ENCODE assay signal across 12 cellular contexts in the genomic region with DNA sequence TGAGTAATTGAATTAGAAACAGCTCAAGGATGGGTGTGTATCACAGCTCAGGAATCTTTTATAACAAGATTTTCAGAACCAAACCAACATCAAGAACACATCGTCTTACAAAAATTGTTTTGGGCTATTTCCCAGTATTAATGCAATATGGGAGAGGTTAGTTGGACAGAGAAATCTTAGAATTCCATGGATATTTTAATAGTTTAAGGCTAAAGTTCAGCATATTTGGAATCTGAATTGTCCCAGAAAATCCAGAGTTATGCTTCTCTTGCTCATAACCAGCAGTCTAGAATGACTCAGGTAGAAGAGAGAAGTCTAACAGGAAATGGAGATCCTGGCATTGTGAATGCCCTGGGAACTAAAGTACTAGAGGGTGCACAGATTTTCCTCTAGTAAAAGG.
DNase-seq lines count a peak whose midpoint lies in the region; ATAC-seq and TF ChIP-seq lines count a peak whose summit lies in the region.
"Had no signal": no experiment of that assay in that cellular context is flagged by ENCODE, and none has a peak within 500 bp of the region (broad histone marks: within the 10 kb centered on the region; RNA-seq: fewer than 3 reads in every experiment).

No MANE protein-coding gene starts in this region.

- H3K27ac ChIP-seq in esophagus squamous epithelium: peak overlapping the region in 3 of 4 donors; percentile 57 to 79 (median 62)
- no peak overlapping the region for H3K27ac ChIP-seq in trophoblast cell (ENCODE audit: low read depth, low read length)
- H3K27ac ChIP-seq in CD8-positive, alpha-beta T cell (ENCODE audit: low read depth, low read length): no peak overlapping the region
- H3K27ac ChIP-seq: parathyroid adenoma had no signal

- intact Hi-C loops in esophagus squamous epithelium (cut with DNase I): no loop called here
- intact Hi-C loops in CD8-positive, alpha-beta T cell (cut with DNase I, micrococcal nuclease): no loop called here

- no peak overlapping the region for H4K91ac ChIP-seq in trophoblast cell (ENCODE audit: low read depth, low read length)

- no peak overlapping the region for H4K12ac ChIP-seq in trophoblast cell (ENCODE audit: low read depth, low read length)

- no peaks in the 10 kb centered on the region for H3K9me3 ChIP-seq in esophagus squamous epithelium
- H3K9me3 ChIP-seq in trophoblast cell (ENCODE audit: insufficient read depth, low read depth, low read length): no peaks in the 10 kb centered on the region
- no peaks in the 10 kb centered on the region for H3K9me3 ChIP-seq in CD8-positive, alpha-beta T cell (ENCODE audit: low read length)
- H3K9me3 ChIP-seq: thoracic aorta had no signal

- no peak overlapping the region for H3K14ac ChIP-seq in trophoblast cell (ENCODE audit: low read length)

- H3K79me1 ChIP-seq in trophoblast cell (ENCODE audit: low read length): no peaks in the 10 kb centered on the region

- no peak for ATAC-seq in GM19023 (IDR thresholded peaks at IDR 0.05; ENCODE audit: unreplicated experiment)
- ATAC-seq in CD8-positive, alpha-beta T cell: no peak
- no peak for ATAC-seq in T-cell (replicated peaks in 1 of 4)

- H3K4me3 Mint-ChIP-seq in CD8-positive, alpha-beta T cell: no peak overlapping the region
- H3K4me3 Mint-ChIP-seq in T-cell: no peak overlapping the region

- peaks cover 16% of the 10 kb centered on the region for H3K27me3 Mint-ChIP-seq in CD8-positive, alpha-beta T cell (ENCODE audit: low read depth)
- H3K27me3 Mint-ChIP-seq in T-cell: peaks cover 10 to 22% of the 10 kb centered on the region in 2 donors

- no peak overlapping the region for H2BK5ac ChIP-seq in trophoblast cell (ENCODE audit: low read depth, low read length, poor library complexity)

- no peak overlapping the region for H3K4me2 ChIP-seq in trophoblast cell (ENCODE audit: low read length)

- no peak overlapping the region for H3K23ac ChIP-seq in trophoblast cell (ENCODE audit: low read length)

- no peak overlapping the region for H2AK5ac ChIP-seq in trophoblast cell (ENCODE audit: low read length)

- no peak overlapping the region for H4K8ac ChIP-seq in trophoblast cell (ENCODE audit: low read depth, low read length)

- H3K4me1 Mint-ChIP-seq in CD8-positive, alpha-beta T cell (ENCODE audit: low read depth): no peaks in the 10 kb centered on the region
- H3K4me1 Mint-ChIP-seq in T-cell: no peaks in the 10 kb centered on the region

- H3K4ac ChIP-seq in trophoblast cell (ENCODE audit: low read depth, low read length): no peak overlapping the region

- no peaks in the 10 kb centered on the region for H3K36me3 ChIP-seq in BJ (ENCODE audit: control insufficient read depth, insufficient read depth, low read length)
- no peaks in the 10 kb centered on the region for H3K36me3 ChIP-seq in esophagus squamous epithelium
- no peaks in the 10 kb centered on the region for H3K36me3 ChIP-seq in trophoblast cell (ENCODE audit: control insufficient read depth in 1 of 2, insufficient read depth in 2 of 2, low read length in 2 of 2)
- H3K36me3 ChIP-seq in CD8-positive, alpha-beta T cell (ENCODE audit: insufficient read depth, low read length): no peaks in the 10 kb centered on the region
- H3K36me3 ChIP-seq: thoracic aorta had no signal

- H2BK120ac ChIP-seq in trophoblast cell (ENCODE audit: insufficient read depth, low read length, poor library complexity): no peak overlapping the region

- TF ChIP-seq POLR2A in esophagus squamous epithelium (IDR thresholded peaks at IDR 0.05): no peak

- DNase-seq in BJ (ENCODE audit: low read depth) (peak; percentile 95), NCI-H226 (peak; percentile 24), esophagus squamous epithelium (lab: John Stamatoyannopoulos, UW) (no peak), trophoblast cell (peak; percentile 35 to 88), T-cell (no peak)
- DNase-seq in effector CD4-positive, alpha-beta T cell: no peak
- no peak for DNase-seq in CD8-positive, alpha-beta T cell
- DNase-seq: activated CD4-positive, alpha-beta T cell treated with anti-CD3 and anti-CD28 coated beads for 4 hours; T-helper 9 cell had no signal

- no peak overlapping the region for H2AFZ ChIP-seq in trophoblast cell (ENCODE audit: insufficient read depth, low read length, poor library complexity)
- H2AFZ ChIP-seq: parathyroid adenoma had no signal

- H3K9me3 Mint-ChIP-seq in CD8-positive, alpha-beta T cell: no peaks in the 10 kb centered on the region
- peaks cover 0 to 3% (median 0%) of the 10 kb centered on the region in 3 donors for H3K9me3 Mint-ChIP-seq in T-cell

- H3K79me2 ChIP-seq in trophoblast cell (ENCODE audit: control insufficient read depth, insufficient read depth, low read length, poor library complexity): no peaks in the 10 kb centered on the region
- H3K79me2 ChIP-seq: parathyroid adenoma had no signal

- H3K36me3 Mint-ChIP-seq in CD8-positive, alpha-beta T cell: no peaks in the 10 kb centered on the region
- no peaks in the 10 kb centered on the region for H3K36me3 Mint-ChIP-seq in T-cell

- no peak overlapping the region for H3K4me3 ChIP-seq in BJ (ENCODE audit: low read depth, low read length)
- H3K4me3 ChIP-seq in esophagus squamous epithelium: no peak overlapping the region
- no peak overlapping the region for H3K4me3 ChIP-seq in trophoblast cell (ENCODE audit: low read depth, low read length)
- H3K4me3 ChIP-seq in CD8-positive, alpha-beta T cell (ENCODE audit: low read depth, low read length): no peak overlapping the region
- H3K4me3 ChIP-seq: thoracic aorta had no signal

- 23 to 41% methylated on average over 1 of the region's 1 CpG for WGBS in esophagus squamous epithelium, 2 donors
- no CpG with 5 or more reads among the region's 1 CpG for WGBS in trophoblast cell (ENCODE audit: extremely low coverage, insufficient coverage, insufficient read length)

- H3K4me1 ChIP-seq in esophagus squamous epithelium (peaks cover 3 to 49% (median 6%) of the 10 kb centered on the region in 3 donors), trophoblast cell (ENCODE audit: control insufficient read depth in 1 of 2, insufficient read depth in 2 of 2, low read length in 2 of 2) (peaks cover 0 to 2% of the 10 kb centered on the region in 2 experiments)
- no peaks in the 10 kb centered on the region for H3K4me1 ChIP-seq in CD8-positive, alpha-beta T cell (ENCODE audit: insufficient read depth, low read length)

- H3K18ac ChIP-seq in trophoblast cell (ENCODE audit: low read length): no peak overlapping the region

- no peak for TF ChIP-seq CTCF in BJ (IDR thresholded peaks at IDR 0.05; ENCODE audit: insufficient read depth, low read depth, low read length)
- TF ChIP-seq CTCF in esophagus squamous epithelium (IDR thresholded peaks at IDR 0.05): no peak
- no peak for TF ChIP-seq CTCF in CD8-positive, alpha-beta T cell (IDR thresholded peaks at IDR 0.05)

- H3K9ac ChIP-seq in trophoblast cell (ENCODE audit: low read length): no peak overlapping the region
- H3K9ac ChIP-seq: parathyroid adenoma had no signal

- CTCF ChIA-PET in BJ (lab: Yijun Ruan, JAX): interaction anchor here (0.7 to 5.1 kb wide), 8 partner anchors 13 to 621 kb away, joined by 3 to 18 read pairs (median 4); no protein-coding TSS in a partner anchor
- CTCF ChIA-PET in CD8-positive, alpha-beta T cell (lab: Charles Lee): interaction anchor here (0.7 to 2.8 kb wide), 2 partner anchors 13 to 271 kb away, joined by 3 to 12 read pairs; no protein-coding TSS in a partner anchor
- CTCF ChIA-PET in T-cell (lab: Charles Lee): no interaction called here

- no peaks in the 10 kb centered on the region for H3K27me3 ChIP-seq in BJ (ENCODE audit: control insufficient read depth, insufficient read depth, low read length)
- no peaks in the 10 kb centered on the region for H3K27me3 ChIP-seq in esophagus squamous epithelium
- no peaks in the 10 kb centered on the region for H3K27me3 ChIP-seq in trophoblast cell (ENCODE audit: insufficient read depth, low read length)
- no peaks in the 10 kb centered on the region for H3K27me3 ChIP-seq in CD8-positive, alpha-beta T cell (ENCODE audit: insufficient read depth, low read length)

- no peak overlapping the region for H2BK12ac ChIP-seq in trophoblast cell (ENCODE audit: low read length)

- POLR2A ChIA-PET in BJ (lab: Charles Lee): interaction anchor here (0.6 to 1.2 kb wide), 2 partner anchors 51 to 69 kb away, joined by 4 to 13 read pairs; no protein-coding TSS in a partner anchor
- POLR2A ChIA-PET in CD8-positive, alpha-beta T cell (lab: Charles Lee): interaction anchor here (0.7 kb wide), 1 partner anchor 730 kb away, joined by 6 read pairs; no protein-coding TSS in a partner anchor
- POLR2A ChIA-PET in T-cell (lab: Charles Lee): no interaction called here

- no peak overlapping the region for H3K27ac Mint-ChIP-seq in CD8-positive, alpha-beta T cell
- no peak overlapping the region for H3K27ac Mint-ChIP-seq in T-cell

Comparison
In these comparisons a context has a peak if more than half of its experiments do, and no peak if none do; other contexts are left out.
1. DNase-seq: peak in BJ (single experiment), NCI-H226 (single experiment) and trophoblast cell (2 of 2); none in esophagus squamous epithelium (single experiment), effector CD4-positive, alpha-beta T cell (single experiment), CD8-positive, alpha-beta T cell (0 of 7) and T-cell (0 of 34).
2. H3K27ac ChIP-seq: peak in esophagus squamous epithelium (3 of 4); none in trophoblast cell (single experiment) and CD8-positive, alpha-beta T cell (single experiment).
3. CTCF ChIA-PET loops: an anchor here in BJ (0.7 to 5.1 kb wide) and CD8-positive, alpha-beta T cell (0.7 to 2.8 kb wide); none called in T-cell.
4. POLR2A ChIA-PET loops: an anchor here in BJ (0.6 to 1.2 kb wide) and CD8-positive, alpha-beta T cell (0.7 kb wide); none called in T-cell.